In genomic region chr14:84465890-84466289, GRCh38 we compare ENCODE assay signal across 31 cellular contexts.
DNase-seq lines count a peak whose midpoint lies in the region; ATAC-seq and TF ChIP-seq lines count a peak whose summit lies in the region.
"Had no signal": no experiment of that assay in that cellular context is flagged by ENCODE, and none has a peak within 500 bp of the region (broad histone marks: within the 10 kb centered on the region; RNA-seq: fewer than 3 reads in every experiment).

No MANE protein-coding gene starts in this region.

- no peak for TF ChIP-seq CTCF in MCF 10A (IDR thresholded peaks at IDR 0.05; ENCODE audit: unreplicated experiment)
- no peak for TF ChIP-seq CTCF in breast epithelium (IDR thresholded peaks at IDR 0.05)
- no peak for TF ChIP-seq CTCF in PC-3 (conservative IDR thresholded peaks at IDR 0.05; ENCODE audit: low read depth, low read length)
- TF ChIP-seq CTCF in epithelial cell of esophagus (IDR thresholded peaks at IDR 0.05; ENCODE audit: insufficient read depth, low read depth, low read length, missing control alignments), result no peak
- no peak for TF ChIP-seq CTCF in smooth muscle cell (IDR thresholded peaks at IDR 0.05; ENCODE audit: borderline replicate concordance, insufficient read depth, poor library complexity, severe bottlenecking)

- no peaks in the 10 kb centered on the region for H3K36me3 Mint-ChIP-seq in MCF 10A (ENCODE audit: insufficient read depth, unreplicated experiment)
- H3K36me3 Mint-ChIP-seq in activated CD4-positive, alpha-beta T cell treated with anti-CD3 and anti-CD28 coated beads, Interleukin-2, amount 10 ng/mL, durations not matched to agents 24 days and 14 days (ENCODE audit: low read depth), result no peaks in the 10 kb centered on the region
- H3K36me3 Mint-ChIP-seq: activated naive CD8-positive, alpha-beta T cell; CD4-positive, CD25-positive, alpha-beta regulatory T cell had no signal

- intact Hi-C loops in MCF 10A (cut with micrococcal nuclease) (no loop called here), breast epithelium (cut with DNase I; ENCODE audit: low total_unique reads) (no loop called here), PC-3 (cut with micrococcal nuclease) (no loop called here)
- intact Hi-C loops in activated CD4-positive, alpha-beta T cell treated with anti-CD3 and anti-CD28 coated beads, Interleukin-2, amount 10 ng/mL, durations not matched to agents 24 days and 14 days (cut with micrococcal nuclease), result no loop called here

- H3K36me3 ChIP-seq in breast epithelium, result no peaks in the 10 kb centered on the region
- H3K36me3 ChIP-seq in PC-3 (ENCODE audit: low read depth, low read length), result no peaks in the 10 kb centered on the region
- no peaks in the 10 kb centered on the region for H3K36me3 ChIP-seq in smooth muscle cell (ENCODE audit: low read depth)
- H3K36me3 ChIP-seq: ascending aorta, gastroesophageal sphincter, Peyer's patch, tibial artery, vagina, WERI-Rb-1 had no signal

- no peak overlapping the region for H3K4me2 ChIP-seq in PC-3 (ENCODE audit: low read length)
- H3K4me2 ChIP-seq in smooth muscle cell, result no peak overlapping the region

- H3K4me1 ChIP-seq in breast epithelium, result no peaks in the 10 kb centered on the region
- peaks cover 10% of the 10 kb centered on the region for H3K4me1 ChIP-seq in PC-3 (ENCODE audit: insufficient read depth, low read length)
- H3K4me1 ChIP-seq in smooth muscle cell (ENCODE audit: low read depth), result no peaks in the 10 kb centered on the region
- H3K4me1 ChIP-seq: ascending aorta, gastroesophageal sphincter, Peyer's patch, psoas muscle, tibial artery, vagina had no signal

- no TSS peak for BruUV-seq in MCF 10A (replicated peaks; lab: Mats Ljungman, UMichigan)
- BruUV-seq in PC-3 (replicated peaks; lab: Mats Ljungman, UMichigan), result no TSS peak

- no peak for TF ChIP-seq POLR2A in breast epithelium (IDR thresholded peaks at IDR 0.05)

- H3K27ac Mint-ChIP-seq in MCF 10A (ENCODE audit: low read depth, unreplicated experiment), result no peak overlapping the region
- H3K27ac Mint-ChIP-seq in activated CD4-positive, alpha-beta T cell treated with anti-CD3 and anti-CD28 coated beads, Interleukin-2, amount 10 ng/mL, durations not matched to agents 24 days and 14 days, result no peak overlapping the region
- H3K27ac Mint-ChIP-seq: activated naive CD8-positive, alpha-beta T cell; activated T-cell treated with anti-CD3 and anti-CD28 coated beads, Interleukin-2, amount 50 U/mL, for 24 hours; nephron; T-helper 2 cell treated with Interferon-gamma antibody and Interleukin-4, amounts not matched to agents 5 μg/mL and 100 μg/mL, for 36 hours had no signal

- DNase-seq in MCF 10A (ENCODE audit: unreplicated experiment) (peak; percentile 20), breast epithelium (ENCODE audit: low spot score in 2 of 2) (no peak), PC-3 (peak; percentile 82), epithelial cell of esophagus (ENCODE audit: low read depth) (peak; percentile 33), smooth muscle cell (lab: John Stamatoyannopoulos, UW; ENCODE audit: unreplicated experiment) (no peak)
- DNase-seq in activated CD4-positive, alpha-beta T cell treated with anti-CD3 and anti-CD28 coated beads, Interleukin-2, amount 10 ng/mL, durations not matched to agents 24 days and 14 days, result no peak
- DNase-seq: activated CD4-positive, alpha-beta T cell treated with anti-CD3 and anti-CD28 coated beads for 48 hours; activated effector memory CD4-positive, alpha-beta T cell treated with anti-CD3 and anti-CD28 coated beads, Interleukin-2, amount 50 U/mL, for 16 hours; activated T-cell treated with anti-CD3 and anti-CD28 coated beads, Interleukin-2, amount 50 U/mL, for 24 hours; AML-193; CD4-positive, CD25-positive, alpha-beta regulatory T cell; dorsolateral prefrontal cortex; H7; hippocampal formation; NCI-H146; NCI-H2107; NCI-H446 treated with DMSO at 0.1 percent for 48 hours; Peyer's patch; psoas muscle; stimulated activated CD4-positive, alpha-beta T cell treated with anti-CD3 and anti-CD28 coated beads, Interleukin-15, amount 100 ng/mL, for 24 hours; stimulated activated CD4-positive, alpha-beta T cell treated with anti-CD3 and anti-CD28 coated beads, Interleukin-4, amount 100 ng/mL, for 4 hours; tibial artery; WERI-Rb-1 had no signal

- ATAC-seq in PC-3 (peak; percentile 11; the same call in 1 of the 2 replicates), HG02623 (IDR thresholded peaks at IDR 0.05; ENCODE audit: unreplicated experiment) (no peak), GM21381 (IDR thresholded peaks at IDR 0.05; ENCODE audit: unreplicated experiment) (no peak)
- ATAC-seq: gastroesophageal sphincter, psoas muscle had no signal

- CTCF ChIA-PET in MCF 10A (lab: Yijun Ruan, JAX) (no interaction called here), PC-3 (lab: Charles Lee) (interaction anchor here (0.6 kb wide), 1 partner anchor 1153 kb away, joined by 3 read pairs; no protein-coding TSS in a partner anchor)

- H3K27ac ChIP-seq in breast epithelium (no peak overlapping the region), PC-3 (ENCODE audit: low read length) (peak overlapping the region; percentile 39), smooth muscle cell (ENCODE audit: low read depth) (peak overlapping the region; percentile 3)
- H3K27ac ChIP-seq: ascending aorta, dorsolateral prefrontal cortex, gastroesophageal sphincter, Peyer's patch, psoas muscle, tibial artery, vagina, WERI-Rb-1 had no signal

- H4K20me1 ChIP-seq in PC-3 (ENCODE audit: low read length), result no peaks in the 10 kb centered on the region
- H4K20me1 ChIP-seq in smooth muscle cell (ENCODE audit: low read depth), result no peaks in the 10 kb centered on the region

- H3K9ac ChIP-seq in PC-3 (ENCODE audit: low read length), result no peak overlapping the region
- H3K9ac ChIP-seq in smooth muscle cell (ENCODE audit: low read depth), result no peak overlapping the region

- H3K9me3 Mint-ChIP-seq in MCF 10A (ENCODE audit: unreplicated experiment), result no peaks in the 10 kb centered on the region
- no peaks in the 10 kb centered on the region for H3K9me3 Mint-ChIP-seq in activated CD4-positive, alpha-beta T cell treated with anti-CD3 and anti-CD28 coated beads, Interleukin-2, amount 10 ng/mL, durations not matched to agents 24 days and 14 days
- H3K9me3 Mint-ChIP-seq: nephron had no signal

- no peaks in the 10 kb centered on the region for H3K27me3 ChIP-seq in breast epithelium
- no peaks in the 10 kb centered on the region for H3K27me3 ChIP-seq in PC-3 (ENCODE audit: low read length)
- no peaks in the 10 kb centered on the region for H3K27me3 ChIP-seq in smooth muscle cell (ENCODE audit: low read depth)
- H3K27me3 ChIP-seq: ascending aorta, gastroesophageal sphincter, Peyer's patch, tibial artery, vagina had no signal

- no peaks in the 10 kb centered on the region for H3K9me2 ChIP-seq in PC-3 (replicated peaks; ENCODE audit: low read length)

- WGBS in smooth muscle cell (ENCODE audit: low lambda C conversion rate), result 34% methylated on average over 1 of the region's 1 CpG

- H3K79me2 ChIP-seq in PC-3 (ENCODE audit: low read length), result no peaks in the 10 kb centered on the region
- H3K79me2 ChIP-seq in smooth muscle cell (ENCODE audit: low read depth), result no peaks in the 10 kb centered on the region

- POLR2A ChIA-PET in MCF 10A (lab: Yijun Ruan, JAX) (interaction anchor here (0.7 kb wide), 1 partner anchor 1523 kb away, joined by 3 read pairs; no protein-coding TSS in a partner anchor), PC-3 (lab: Charles Lee; ENCODE audit: unreplicated experiment) (no interaction called here)

- H3K4me3 ChIP-seq in breast epithelium (no peak overlapping the region), PC-3 (ENCODE audit: low read length) (no peak overlapping the region), epithelial cell of esophagus (ENCODE audit: low read length) (no peak overlapping the region), smooth muscle cell (no peak overlapping the region)
- H3K4me3 ChIP-seq: ascending aorta, dorsolateral prefrontal cortex, gastroesophageal sphincter, Peyer's patch, psoas muscle, tibial artery, vagina had no signal

- peaks cover 5% of the 10 kb centered on the region for H3K4me1 Mint-ChIP-seq in MCF 10A (ENCODE audit: insufficient read depth, unreplicated experiment)
- H3K4me1 Mint-ChIP-seq in activated CD4-positive, alpha-beta T cell treated with anti-CD3 and anti-CD28 coated beads, Interleukin-2, amount 10 ng/mL, durations not matched to agents 24 days and 14 days, result no peaks in the 10 kb centered on the region
- H3K4me1 Mint-ChIP-seq: CD4-positive, CD25-positive, alpha-beta regulatory T cell; nephron had no signal

- H3F3A ChIP-seq in PC-3 (ENCODE audit: low read length, unreplicated experiment) (no peaks in the 10 kb centered on the region), smooth muscle cell (ENCODE audit: low read depth) (peaks cover 11% of the 10 kb centered on the region)

- H3K27me3 Mint-ChIP-seq in MCF 10A (ENCODE audit: insufficient read depth, unreplicated experiment), result no peaks in the 10 kb centered on the region
- H3K27me3 Mint-ChIP-seq in activated CD4-positive, alpha-beta T cell treated with anti-CD3 and anti-CD28 coated beads, Interleukin-2, amount 10 ng/mL, durations not matched to agents 24 days and 14 days, result no peaks in the 10 kb centered on the region
- H3K27me3 Mint-ChIP-seq: activated naive CD8-positive, alpha-beta T cell; activated T-cell treated with anti-CD3 and anti-CD28 coated beads, Interleukin-2, amount 50 U/mL, for 24 hours; CD4-positive, CD25-positive, alpha-beta regulatory T cell had no signal

- H2AFZ ChIP-seq in PC-3 (ENCODE audit: low read length) (no peak overlapping the region), smooth muscle cell (ENCODE audit: low read depth) (no peak overlapping the region)

- no peak overlapping the region for H3K4me3 Mint-ChIP-seq in MCF 10A (ENCODE audit: unreplicated experiment)
- no peak overlapping the region for H3K4me3 Mint-ChIP-seq in activated CD4-positive, alpha-beta T cell treated with anti-CD3 and anti-CD28 coated beads, Interleukin-2, amount 10 ng/mL, durations not matched to agents 24 days and 14 days
- H3K4me3 Mint-ChIP-seq: activated naive CD8-positive, alpha-beta T cell; activated T-cell treated with anti-CD3 and anti-CD28 coated beads, Interleukin-2, amount 50 U/mL, for 24 hours; CD4-positive, CD25-positive, alpha-beta regulatory T cell; nephron; T-helper 2 cell treated with Interferon-gamma antibody and Interleukin-4, amounts not matched to agents 5 μg/mL and 100 μg/mL, for 36 hours had no signal

- H3K9me3 ChIP-seq in breast epithelium (no peaks in the 10 kb centered on the region), PC-3 (ENCODE audit: low read length) (no peaks in the 10 kb centered on the region), smooth muscle cell (replicated peaks; ENCODE audit: low read depth) (no peaks in the 10 kb centered on the region)
- H3K9me3 ChIP-seq: ascending aorta, gastroesophageal sphincter, Peyer's patch, psoas muscle, tibial artery, vagina had no signal

Comparison
In these comparisons a context has a peak if more than half of its experiments do, and no peak if none do; other contexts are left out.
1. DNase-seq: peak in MCF 10A (single experiment), PC-3 (single experiment) and epithelial cell of esophagus (single experiment); none in breast epithelium (0 of 2), smooth muscle cell (single experiment) and activated CD4-positive, alpha-beta T cell treated with anti-CD3 and anti-CD28 coated beads, Interleukin-2, amount 10 ng/mL, durations not matched to agents 24 days and 14 days (single experiment).
2. H3K27ac ChIP-seq: peak in PC-3 (single experiment) and smooth muscle cell (single experiment); none in breast epithelium (0 of 2).